26 cellular contexts compared by ENCODE assay signal in the genomic region with DNA sequence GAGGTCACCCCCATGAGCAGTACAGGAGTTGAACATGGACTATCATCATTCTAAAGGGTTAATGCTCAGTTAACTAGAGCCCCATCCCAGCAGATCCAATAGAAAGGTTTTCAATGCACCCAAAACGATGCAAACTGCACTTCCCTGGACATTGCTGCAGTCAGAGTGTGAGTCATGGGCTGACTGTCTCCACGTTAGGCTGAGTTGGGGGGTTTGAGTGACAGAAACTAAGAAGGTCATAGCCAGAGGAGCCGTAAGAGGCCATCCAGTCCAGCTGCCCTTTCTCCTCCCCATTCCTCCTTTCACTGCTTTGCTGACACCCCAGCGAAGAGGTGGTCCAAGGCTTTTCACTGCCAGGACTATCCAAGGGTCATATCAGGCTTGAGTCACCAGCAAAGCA. TPM values are rescaled to one million over a fixed set of nuclear protein-coding genes. Genes with fewer than 3 reads are reported as not detected.
DNase-seq lines count a peak whose midpoint lies in the region; ATAC-seq and TF ChIP-seq lines count a peak whose summit lies in the region.
"Had no signal": no experiment of that assay in that cellular context is flagged by ENCODE, and none has a peak within 500 bp of the region (broad histone marks: within the 10 kb centered on the region; RNA-seq: fewer than 3 reads in every experiment).

No MANE protein-coding gene starts in this region.

- H3K36me3 ChIP-seq in GM23248 (ENCODE audit: low read depth), result no peaks in the 10 kb centered on the region
- no peaks in the 10 kb centered on the region for H3K36me3 ChIP-seq in PC-3 (ENCODE audit: low read depth, low read length)
- no peaks in the 10 kb centered on the region for H3K36me3 ChIP-seq in neuronal stem cell (replicated peaks in 1 of 2; ENCODE audit: control insufficient read depth in 2 of 2, insufficient read depth in 2 of 2, low read length in 2 of 2)
- H3K36me3 ChIP-seq in spleen, result no peaks in the 10 kb centered on the region
- H3K36me3 ChIP-seq: adrenal gland had no signal

- H3K27ac Mint-ChIP-seq in immature natural killer cell, result no peak overlapping the region
- H3K27ac Mint-ChIP-seq: activated CD8-positive, alpha-beta T cell treated with anti-CD3 and anti-CD28 coated beads, Interleukin-2, amount 10 ng/mL, durations not matched to agents 7 days and 5 days; CD8-positive, alpha-beta T cell had no signal

- H3K4ac ChIP-seq in neuronal stem cell (ENCODE audit: low read length), result no peak overlapping the region

- H3K18ac ChIP-seq in neuronal stem cell (ENCODE audit: low read length), result no peak overlapping the region

- H3K4me2 ChIP-seq in GM23248 (ENCODE audit: unreplicated experiment) (no peak overlapping the region), PC-3 (ENCODE audit: low read length) (no peak overlapping the region), neuronal stem cell (ENCODE audit: insufficient read depth, low read length, poor library complexity, severe bottlenecking) (no peak overlapping the region)
- H3K4me2 ChIP-seq: KMS-11 had no signal

- CTCF ChIA-PET in PC-3 (lab: Charles Lee), result no interaction called here

- H3K4me3 ChIP-seq in GM23248 (no peak overlapping the region), PC-3 (ENCODE audit: low read length) (no peak overlapping the region), cardiac fibroblast (replicated peaks in 1 of 2; ENCODE audit: low read depth in 2 of 2, low read length in 2 of 2) (no peak overlapping the region), neuronal stem cell (ENCODE audit: low read length in 2 of 2) (no peak overlapping the region), spleen (no peak overlapping the region)
- H3K4me3 ChIP-seq: adrenal gland, dorsolateral prefrontal cortex had no signal

- H3K9me2 ChIP-seq in GM23248 (ENCODE audit: insufficient read depth), result no peaks in the 10 kb centered on the region
- no peaks in the 10 kb centered on the region for H3K9me2 ChIP-seq in PC-3 (replicated peaks; ENCODE audit: low read length)

- in situ Hi-C loops in GM23248 (cut with MboI), result no loop called here

- peaks cover 7% of the 10 kb centered on the region; the same call in 1 of the 2 replicates for H3F3A ChIP-seq in GM23248 (ENCODE audit: insufficient read depth)
- H3F3A ChIP-seq in PC-3 (ENCODE audit: low read length, unreplicated experiment), result peaks cover 2% of the 10 kb centered on the region

- no peak overlapping the region for H3K27ac ChIP-seq in GM23248
- no peak overlapping the region for H3K27ac ChIP-seq in PC-3 (ENCODE audit: low read length)
- no peak overlapping the region for H3K27ac ChIP-seq in neuronal stem cell (replicated peaks; ENCODE audit: low read length)
- no peak overlapping the region for H3K27ac ChIP-seq in spleen
- H3K27ac ChIP-seq: dorsolateral prefrontal cortex, KMS-11 had no signal

- H2BK15ac ChIP-seq in neuronal stem cell (ENCODE audit: low read length), result no peak overlapping the region

- no peaks in the 10 kb centered on the region for H3K79me1 ChIP-seq in neuronal stem cell (ENCODE audit: low read depth, low read length)

- H4K20me1 ChIP-seq in GM23248 (ENCODE audit: insufficient read depth), result no peaks in the 10 kb centered on the region
- no peaks in the 10 kb centered on the region for H4K20me1 ChIP-seq in PC-3 (ENCODE audit: low read length)

- TF ChIP-seq POLR2A in spleen (IDR thresholded peaks at IDR 0.05), result no peak

- H4K91ac ChIP-seq in neuronal stem cell (ENCODE audit: low read depth, low read length, poor library complexity), result no peak overlapping the region

- H3K27me3 ChIP-seq in GM23248 (replicated peaks; ENCODE audit: insufficient read depth) (peaks cover 24% of the 10 kb centered on the region), PC-3 (ENCODE audit: low read length) (no peaks in the 10 kb centered on the region), neuronal stem cell (ENCODE audit: control insufficient read depth in 3 of 3, insufficient read depth in 3 of 3, low read depth in 1 of 3, low read length in 3 of 3) (no peaks in the 10 kb centered on the region), spleen (replicated peaks in 1 of 7) (peaks cover 0 to 15% (median 0%) of the 10 kb centered on the region in 7 donors)
- H3K27me3 ChIP-seq: adrenal gland had no signal

- peak; percentile 45; the same call in 1 of the 2 replicates for ATAC-seq in PC-3
- ATAC-seq: activated CD4-positive, CD25-positive, alpha-beta regulatory T cell treated with anti-CD3 and anti-CD28 coated beads, Interleukin-2, amount 50 U/mL, for 24 hours; activated CD8-positive, alpha-beta T cell treated with anti-CD3 and anti-CD28 coated beads, Interleukin-2, amount 10 ng/mL, durations not matched to agents 7 days and 5 days; CD8-positive, alpha-beta T cell had no signal

- no peak overlapping the region for H3K4me3 Mint-ChIP-seq in immature natural killer cell
- H3K4me3 Mint-ChIP-seq: activated CD8-positive, alpha-beta T cell treated with anti-CD3 and anti-CD28 coated beads, Interleukin-2, amount 10 ng/mL, durations not matched to agents 7 days and 5 days; CD8-positive, alpha-beta T cell; neural crest cell had no signal

- DNase-seq in GM23248 (peak; percentile 43), PC-3 (peak; percentile 37), cardiac fibroblast (ENCODE audit: low read depth in 2 of 2) (peak; percentile 12), neuronal stem cell (ENCODE audit: low spot score) (no peak), spleen (no peak), CD1c-positive myeloid dendritic cell (ENCODE audit: extremely low spot score) (no peak), immature natural killer cell (no peak)
- DNase-seq: activated CD8-positive, alpha-beta T cell treated with anti-CD3 and anti-CD28 coated beads, Interleukin-2, amount 10 ng/mL, durations not matched to agents 7 days and 5 days; activated gamma-delta T cell treated with Interleukin-2 at 50 U/mL for 16 hours; CD8-positive, alpha-beta T cell; DMS79 treated with DMSO at 0.1 percent for 48 hours; dorsolateral prefrontal cortex; NCI-H187; NCI-H748 treated with DMSO at 0.1 percent for 48 hours; stimulated activated CD4-positive, alpha-beta T cell treated with anti-CD3 and anti-CD28 coated beads, Interleukin-1b, Interleukin-23, amount 100 ng/mL, for 48 hours had no signal

- H3K14ac ChIP-seq in neuronal stem cell (ENCODE audit: low read length), result no peak overlapping the region

- no peak overlapping the region for H3K23ac ChIP-seq in neuronal stem cell (ENCODE audit: low read depth, low read length, poor library complexity)

- no peaks in the 10 kb centered on the region for H3K4me1 Mint-ChIP-seq in immature natural killer cell
- H3K4me1 Mint-ChIP-seq: neural crest cell had no signal

- no peak overlapping the region for H4K8ac ChIP-seq in neuronal stem cell (ENCODE audit: low read depth, low read length)

- intact Hi-C loops in PC-3 (cut with micrococcal nuclease), result no loop called here
- intact Hi-C loops in spleen (cut with DNase I; ENCODE audit: low total_unique reads), result no loop called here

- H3K9me3 ChIP-seq in GM23248 (ENCODE audit: low read depth), result peaks cover 7% of the 10 kb centered on the region
- H3K9me3 ChIP-seq in PC-3 (ENCODE audit: low read length), result no peaks in the 10 kb centered on the region
- no peaks in the 10 kb centered on the region for H3K9me3 ChIP-seq in neuronal stem cell (replicated peaks in 1 of 2; ENCODE audit: control insufficient read depth in 2 of 2, insufficient read depth in 1 of 2, low read depth in 1 of 2, low read length in 2 of 2)
- peaks cover 0 to 28% (median 4%) of the 10 kb centered on the region in 8 donors for H3K9me3 ChIP-seq in spleen
- H3K9me3 ChIP-seq: adrenal gland had no signal

- H3K9ac ChIP-seq in GM23248 (no peak overlapping the region), PC-3 (ENCODE audit: low read length) (no peak overlapping the region), neuronal stem cell (ENCODE audit: low read depth, low read length, poor library complexity) (no peak overlapping the region)
- H3K9ac ChIP-seq: KMS-11 had no signal

- TF ChIP-seq CTCF in PC-3 (conservative IDR thresholded peaks at IDR 0.05; ENCODE audit: low read depth, low read length) (no peak), cardiac fibroblast (IDR thresholded peaks at IDR 0.05; ENCODE audit: low read depth, low read length) (no peak), spleen (IDR thresholded peaks at IDR 0.05 in 8 of 11, conservative IDR thresholded peaks at IDR 0.05 in 3 of 11) (no peak)

- no peak overlapping the region for H2AK5ac ChIP-seq in neuronal stem cell (ENCODE audit: low read depth, low read length)

- POLR2A ChIA-PET in PC-3 (lab: Charles Lee; ENCODE audit: unreplicated experiment), result no interaction called here

- no peak overlapping the region for H2BK120ac ChIP-seq in neuronal stem cell (ENCODE audit: low read depth, low read length)

- H3K79me2 ChIP-seq in GM23248 (ENCODE audit: insufficient read depth), result no peaks in the 10 kb centered on the region
- no peaks in the 10 kb centered on the region for H3K79me2 ChIP-seq in PC-3 (ENCODE audit: low read length)

- WGBS in GM23248 (ENCODE audit: low coverage in 1 of 2, low lambda C conversion rate in 2 of 2, missing lambda C conversion rate in 2 of 2), 2 experiments, result 21% methylated on average over 4 of the region's 4 CpGs
- WGBS in neuronal stem cell (ENCODE audit: extremely low coverage in 2 of 2, insufficient read length in 2 of 2, insufficient replicate concordance in 1 of 2), 2 donors, result no CpG with 5 or more reads among the region's 4 CpGs
- WGBS in spleen, 5 donors, result 50 to 69% (median 58%) methylated on average over 4 of the region's 4 CpGs

- H3K9me3 Mint-ChIP-seq in immature natural killer cell, result peaks cover 0 to 7% (median 5%) of the 10 kb centered on the region in 6 donors

- H2AFZ ChIP-seq in GM23248, result no peak overlapping the region
- no peak overlapping the region for H2AFZ ChIP-seq in PC-3 (ENCODE audit: low read length)
- peak overlapping the region; percentile 79 for H2AFZ ChIP-seq in neuronal stem cell (ENCODE audit: low read length)

- no peaks in the 10 kb centered on the region for H3K36me3 Mint-ChIP-seq in immature natural killer cell
- H3K36me3 Mint-ChIP-seq: CD8-positive, alpha-beta T cell had no signal

- BruUV-seq in PC-3 (replicated peaks; lab: Mats Ljungman, UMichigan), result no TSS peak

- no peak overlapping the region for H2BK5ac ChIP-seq in neuronal stem cell (ENCODE audit: low read length)

- peaks cover 0 to 5% (median 4%) of the 10 kb centered on the region in 3 donors for H3K27me3 Mint-ChIP-seq in immature natural killer cell (ENCODE audit: low read depth in 3 of 3)

- no peak overlapping the region for H2BK12ac ChIP-seq in neuronal stem cell (ENCODE audit: low read length)

- H3K4me1 ChIP-seq in GM23248 (ENCODE audit: insufficient read depth) (peaks cover 14% of the 10 kb centered on the region), PC-3 (ENCODE audit: insufficient read depth, low read length) (peaks cover 7% of the 10 kb centered on the region; the same call in 1 of the 2 replicates), neuronal stem cell (ENCODE audit: control insufficient read depth in 2 of 2, insufficient read depth in 1 of 2, low read depth in 1 of 2, low read length in 2 of 2) (peaks cover 5% of the 10 kb centered on the region in 2 donors), spleen (no peaks in the 10 kb centered on the region)
- H3K4me1 ChIP-seq: adrenal gland had no signal

RNA-seq across cellular contexts. Expression of a gene that starts 10.5 kb away (rescaled TPM):
- total RNA-seq in GM23248 (2014; rRNA removed; shearing (Covaris generic)), result not detected in 2 replicates
- polyA plus RNA-seq in GM23248 (2016; fragmentation: Nextera tagmentation; extraction: Ambion mirVana) (not detected in 2 replicates), spleen (not detected), immature natural killer cell (not detected)
- total RNA-seq in PC-3 (2014; rRNA removed) (not detected in 2 replicates), spleen (not detected)
- polyA plus RNA-seq in neuronal stem cell (2013, experiment 1 of 2), result not detected
- polyA plus RNA-seq in neuronal stem cell (2013, experiment 2 of 2), result not detected
- total RNA-seq: activated CD8-positive, alpha-beta T cell treated with anti-CD3 and anti-CD28 coated beads, Interleukin-2, amount 10 ng/mL, durations not matched to agents 7 days and 5 days; adrenal gland; cardiac septum; CD8-positive, alpha-beta T cell; endothelial cell of umbilical vein; fibroblast of villous mesenchyme; H4; liver; neural crest cell; posterior vena cava; ureter had no signal
- polyA plus RNA-seq: adrenal gland, endothelial cell of umbilical vein, liver had no signal

RNA-seq across cellular contexts. Expression of a gene that starts 43.7 kb away (rescaled TPM):
- total RNA-seq in GM23248 (2014; rRNA removed; shearing (Covaris generic)), result not detected in 2 replicates
- not detected in 2 replicates for polyA plus RNA-seq in GM23248 (2016; fragmentation: Nextera tagmentation; extraction: Ambion mirVana)
- not detected in 2 replicates for total RNA-seq in PC-3 (2014; rRNA removed)
- polyA plus RNA-seq in neuronal stem cell (2013, experiment 1 of 2), result not detected
- not detected for polyA plus RNA-seq in neuronal stem cell (2013, experiment 2 of 2)
- total RNA-seq in spleen, result 100 to 1,000 TPM in 5 of 7 donors, 10 to 100 TPM in 2; 75.1 to 307 (median 181) TPM
- 10 to 100 TPM; 10.2 to 18.4 (median 14.4) TPM for polyA plus RNA-seq in spleen
- not detected for polyA plus RNA-seq in immature natural killer cell
- total RNA-seq: activated CD8-positive, alpha-beta T cell treated with anti-CD3 and anti-CD28 coated beads, Interleukin-2, amount 10 ng/mL, durations not matched to agents 7 days and 5 days; CD8-positive, alpha-beta T cell; endothelial cell of umbilical vein; fibroblast of villous mesenchyme; H4; neural crest cell had no signal

Comparison
In these comparisons a context has a peak if more than half of its experiments do, and no peak if none do; other contexts are left out.
1. DNase-seq: peak in GM23248 (single experiment), PC-3 (single experiment) and cardiac fibroblast (2 of 2); none in neuronal stem cell (single experiment), spleen (single experiment), CD1c-positive myeloid dendritic cell (single experiment) and immature natural killer cell (0 of 3).
2. RNA of a gene that starts 43.7 kb away (total RNA-seq): 75.1 to 307 TPM in spleen; not detected in GM23248 and not detected in PC-3; every median in the first group is over 10 times any median in the second.